ENCODE assay signal across 14 cellular contexts in genomic region chr2:199484927-199485326, GRCh38. TPM values are rescaled to one million over a fixed set of nuclear protein-coding genes. Genes with fewer than 3 reads are reported as not detected.
DNase-seq lines count a peak whose midpoint lies in the region; ATAC-seq and TF ChIP-seq lines count a peak whose summit lies in the region.
"Had no signal": no experiment of that assay in that cellular context is flagged by ENCODE, and none has a peak within 500 bp of the region (broad histone marks: within the 10 kb centered on the region; RNA-seq: fewer than 3 reads in every experiment).

No MANE protein-coding gene starts in this region.

- no peak overlapping the region for H2BK120ac ChIP-seq in mesendoderm (ENCODE audit: low read depth, low read length)

- no peaks in the 10 kb centered on the region for H3K79me1 ChIP-seq in mesendoderm (ENCODE audit: low read length)

- TF ChIP-seq CTCF in LNCaP clone FGC (IDR thresholded peaks at IDR 0.05; ENCODE audit: control insufficient read depth, extremely low read depth, insufficient read depth) (peak; percentile 26; the same call in 1 of the 2 replicates), WERI-Rb-1 (IDR thresholded peaks at IDR 0.05; ENCODE audit: low read depth, low read length) (peak; percentile 63), testis (IDR thresholded peaks at IDR 0.05) (no peak)

- ATAC-seq in activated naive CD8-positive, alpha-beta T cell treated with anti-CD3 and anti-CD28 coated beads, Interleukin-2, amount 50 U/mL, for 24 hours: no peak
- ATAC-seq: left cardiac atrium, Right ventricle myocardium inferior had no signal

- peak; percentile 10 for DNase-seq in NCI-H1092 treated with DMSO at 0.1 percent for 48 hours (lab: John Stamatoyannopoulos, UW)
- DNase-seq in NCI-H1092 (lab: John Stamatoyannopoulos, UW): no peak
- DNase-seq in LNCaP clone FGC (ENCODE audit: low read depth): no peak
- DNase-seq in WERI-Rb-1: peak; percentile 50
- peak; percentile 55 for DNase-seq in mesendoderm
- DNase-seq in testis: no peak
- DNase-seq in activated naive CD8-positive, alpha-beta T cell treated with anti-CD3 and anti-CD28 coated beads, Interleukin-2, amount 50 U/mL, for 24 hours: no peak
- no peak for DNase-seq in caudate nucleus (lab: John Stamatoyannopoulos, UW)
- DNase-seq: activated CD4-positive, alpha-beta T cell treated with anti-CD3 and anti-CD28 coated beads, Interleukin-2, amount 50 U/mL, for 4 hours; Kasumi-1; left cardiac atrium; tibial artery had no signal

- H3K27me3 Mint-ChIP-seq in activated naive CD8-positive, alpha-beta T cell treated with anti-CD3 and anti-CD28 coated beads, Interleukin-2, amount 50 U/mL, for 24 hours: peaks cover 30% of the 10 kb centered on the region

- H3K9ac ChIP-seq in mesendoderm (ENCODE audit: low read length): no peak overlapping the region
- H3K9ac ChIP-seq: parathyroid adenoma had no signal

- H3K23ac ChIP-seq in mesendoderm (ENCODE audit: low read length): no peak overlapping the region

- H4K8ac ChIP-seq in mesendoderm (ENCODE audit: low read depth, low read length): no peak overlapping the region

- H4K5ac ChIP-seq in mesendoderm (ENCODE audit: low read length): no peak overlapping the region

- no peak overlapping the region for H3K4me2 ChIP-seq in mesendoderm (ENCODE audit: low read length)

- H3K27me3 ChIP-seq in WERI-Rb-1 (ENCODE audit: insufficient read depth, low read depth, severe bottlenecking) (no peaks in the 10 kb centered on the region), mesendoderm (ENCODE audit: insufficient read depth, low read length, poor library complexity) (no peaks in the 10 kb centered on the region), testis (no peaks in the 10 kb centered on the region)

- no peaks in the 10 kb centered on the region for H3K79me2 ChIP-seq in mesendoderm (ENCODE audit: control insufficient read depth, insufficient read depth, low read length)
- H3K79me2 ChIP-seq: parathyroid adenoma had no signal

- H3K4me3 ChIP-seq in LNCaP clone FGC (ENCODE audit: low read depth, low read length) (no peak overlapping the region), WERI-Rb-1 (ENCODE audit: low read depth, low read length) (no peak overlapping the region), mesendoderm (ENCODE audit: low read length) (no peak overlapping the region), testis (no peak overlapping the region)
- H3K4me3 ChIP-seq: tibial artery had no signal

- H3K36me3 Mint-ChIP-seq in activated naive CD8-positive, alpha-beta T cell treated with anti-CD3 and anti-CD28 coated beads, Interleukin-2, amount 50 U/mL, for 24 hours (ENCODE audit: low read depth): no peaks in the 10 kb centered on the region

- H3K4me1 ChIP-seq in mesendoderm (ENCODE audit: control insufficient read depth, low read depth, low read length) (no peaks in the 10 kb centered on the region), testis (no peaks in the 10 kb centered on the region)
- H3K4me1 ChIP-seq: parathyroid adenoma, tibial artery had no signal

- H3K9me3 Mint-ChIP-seq in activated naive CD8-positive, alpha-beta T cell treated with anti-CD3 and anti-CD28 coated beads, Interleukin-2, amount 50 U/mL, for 24 hours: no peaks in the 10 kb centered on the region

- H3K56ac ChIP-seq in mesendoderm (ENCODE audit: low read length): no peak overlapping the region

- intact Hi-C loops in testis (cut with DNase I; ENCODE audit: low total_unique reads): no loop called here

- H3K9me3 ChIP-seq in WERI-Rb-1 (ENCODE audit: severe bottlenecking): no peaks in the 10 kb centered on the region
- no peaks in the 10 kb centered on the region for H3K9me3 ChIP-seq in testis
- H3K9me3 ChIP-seq: tibial artery had no signal

- H3K36me3 ChIP-seq in WERI-Rb-1 (no peaks in the 10 kb centered on the region), mesendoderm (ENCODE audit: control insufficient read depth, insufficient read depth, low read length) (no peaks in the 10 kb centered on the region), testis (ENCODE audit: low read depth, missing control alignments) (no peaks in the 10 kb centered on the region)
- H3K36me3 ChIP-seq: tibial artery had no signal

- H3K27ac ChIP-seq in WERI-Rb-1 (no peak overlapping the region), mesendoderm (ENCODE audit: low read depth, low read length) (no peak overlapping the region), testis (no peak overlapping the region), caudate nucleus (ENCODE audit: low read depth, low read length) (no peak overlapping the region)
- H3K27ac ChIP-seq: parathyroid adenoma, tibial artery had no signal

- H3K27ac Mint-ChIP-seq in activated naive CD8-positive, alpha-beta T cell treated with anti-CD3 and anti-CD28 coated beads, Interleukin-2, amount 50 U/mL, for 24 hours: no peak overlapping the region

- no peak overlapping the region for H3K4ac ChIP-seq in mesendoderm (ENCODE audit: low read depth, low read length)

- H2BK15ac ChIP-seq in mesendoderm (replicated peaks; ENCODE audit: low read depth): no peak overlapping the region

- no peak overlapping the region for H2BK5ac ChIP-seq in mesendoderm (ENCODE audit: low read length)

- WGBS in mesendoderm (ENCODE audit: extremely low coverage, insufficient coverage, low lambda C conversion rate): no CpG with 5 or more reads among the region's 1 CpG
- 91 to 100% methylated on average over 1 of the region's 1 CpG for WGBS in testis, 2 donors

- no peak for TF ChIP-seq POLR2A in testis (IDR thresholded peaks at IDR 0.05)

- H3K4me3 Mint-ChIP-seq in activated naive CD8-positive, alpha-beta T cell treated with anti-CD3 and anti-CD28 coated beads, Interleukin-2, amount 50 U/mL, for 24 hours: no peak overlapping the region

- H2AK5ac ChIP-seq in mesendoderm (ENCODE audit: low read length): no peak overlapping the region

- H3K4me1 Mint-ChIP-seq in activated naive CD8-positive, alpha-beta T cell treated with anti-CD3 and anti-CD28 coated beads, Interleukin-2, amount 50 U/mL, for 24 hours: no peaks in the 10 kb centered on the region

- H3K18ac ChIP-seq in mesendoderm (ENCODE audit: low read length): no peak overlapping the region

RNA-seq across cellular contexts. Expression of gene SATB2, which starts 27.2 kb away (rescaled TPM):
- polyA plus RNA-seq in mesendoderm (2013, experiment 1 of 2): 2.6 TPM
- polyA plus RNA-seq in mesendoderm (2013, experiment 2 of 2): 2.5 TPM
- 10 to 100 TPM; 14.1 to 15.1 TPM for total RNA-seq in testis
- polyA plus RNA-seq in testis (ENCODE audit: insufficient read depth, low read depth, low replicate concordance): 5.1 TPM

Comparison
In these comparisons a context has a peak if more than half of its experiments do, and no peak if none do; other contexts are left out.
1. DNase-seq: peak in NCI-H1092 treated with DMSO at 0.1 percent for 48 hours (single experiment), WERI-Rb-1 (single experiment) and mesendoderm (single experiment); none in NCI-H1092 (single experiment), LNCaP clone FGC (single experiment), testis (single experiment), activated naive CD8-positive, alpha-beta T cell treated with anti-CD3 and anti-CD28 coated beads, Interleukin-2, amount 50 U/mL, for 24 hours (single experiment) and caudate nucleus (0 of 61).
2. CTCF ChIP-seq: peak in LNCaP clone FGC (single experiment) and WERI-Rb-1 (single experiment); none in testis (0 of 3).